9 cellular contexts compared by ENCODE assay signal in the genomic region with DNA sequence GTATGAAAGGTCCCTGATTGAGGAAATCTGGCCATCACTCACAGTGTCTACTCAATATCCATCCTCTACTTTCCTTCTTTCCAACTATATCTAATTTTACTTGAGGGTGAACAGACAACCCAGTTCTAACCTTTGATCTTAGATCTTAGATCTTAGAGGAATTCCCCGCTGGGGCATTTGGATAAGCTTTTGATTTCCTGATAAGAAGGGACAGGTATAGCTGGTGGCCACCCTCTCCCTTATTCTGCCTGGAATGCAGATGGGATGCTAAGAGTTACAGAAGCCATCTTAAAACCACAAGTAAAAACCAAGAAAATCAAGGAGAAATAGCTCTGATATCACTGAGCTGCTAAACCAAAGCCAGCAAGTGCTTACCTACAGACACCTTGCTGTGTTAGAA.
"Had no signal": no experiment of that assay in that cellular context is flagged by ENCODE, and none has a peak within 500 bp of the region (broad histone marks: within the 10 kb centered on the region; RNA-seq: fewer than 3 reads in every experiment).

No MANE protein-coding gene starts in this region.

- H3K9me3 ChIP-seq: HAP-1 had no signal

- H3K4me2 ChIP-seq: GM23338 had no signal

- H3K4me1 ChIP-seq: HAP-1 had no signal

- H3K36me3 ChIP-seq: HAP-1 had no signal

- ATAC-seq: GM23338, HCT116 had no signal

- H3K9ac ChIP-seq: GM23248 had no signal

- DNase-seq: GM23248, GOT3, H7, H9, HCEC 1CT, HFFc6 had no signal

- H2AFZ ChIP-seq: GM23248, GM23338 had no signal

- H3K4me3 ChIP-seq: GM23248, GM23338, HAP-1 had no signal

- H3K27ac ChIP-seq: GM23248 had no signal
